In the genomic region with DNA sequence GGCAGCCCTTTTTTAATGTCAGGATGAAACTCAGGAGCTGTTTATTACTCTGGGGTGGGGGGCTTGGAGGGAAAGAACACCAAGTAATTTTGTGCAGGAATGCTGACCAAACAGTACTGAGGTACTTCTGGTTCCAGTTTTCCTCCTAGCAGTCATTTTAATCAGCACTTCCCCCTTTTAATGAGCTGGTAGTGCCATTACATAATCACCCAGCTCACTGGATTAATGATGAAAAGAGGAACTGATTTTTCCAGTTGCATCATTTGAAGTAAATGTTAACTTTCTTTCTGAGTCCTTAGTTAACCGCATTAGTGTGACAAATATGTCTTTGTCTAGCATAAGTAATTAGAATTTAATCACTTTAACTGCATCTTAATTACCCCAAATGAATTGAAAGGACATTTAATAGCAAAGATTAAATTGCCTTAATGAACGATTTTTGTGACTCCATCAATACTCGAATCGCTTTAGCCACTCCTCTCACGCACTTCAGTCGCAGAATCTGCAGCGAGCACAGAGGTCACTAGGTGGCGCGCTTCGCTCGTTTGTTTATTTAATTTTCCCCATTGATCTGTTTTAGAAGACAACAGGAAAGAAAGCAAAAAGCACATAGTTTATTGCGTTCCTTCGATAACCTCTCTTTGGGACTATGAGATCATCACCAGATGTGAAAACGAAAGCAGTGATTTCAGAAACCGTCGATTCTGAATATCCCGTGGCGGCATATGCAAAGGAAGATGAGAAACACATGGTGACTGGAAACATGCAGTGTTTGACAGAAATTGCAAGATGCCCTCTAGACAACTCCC, we compare ENCODE assay signal across 8 cellular contexts. TPM values are rescaled to one million over a fixed set of nuclear protein-coding genes. Genes with fewer than 3 reads are reported as not detected.
A peak's percentile ranks its signal among the peaks of the same experiment; 100 is the strongest.
DNase-seq lines count a peak whose midpoint lies in the region; ATAC-seq and TF ChIP-seq lines count a peak whose summit lies in the region.

No MANE protein-coding gene starts in this region.

- TF ChIP-seq CTCF in LNCAP (IDR thresholded peaks at IDR 0.05) (peak; percentile 97), SU-DHL-6 (IDR thresholded peaks at IDR 0.05; ENCODE audit: insufficient read depth, low read length, poor library complexity, severe bottlenecking) (peak; percentile 95), heart right ventricle (IDR thresholded peaks at IDR 0.05) (peak; percentile 64 to 92 (median 85)), gastrocnemius medialis (IDR thresholded peaks at IDR 0.05 in 4 of 5, conservative IDR thresholded peaks at IDR 0.05 in 1 of 5) (peak; percentile 37 to 88 (median 69))

- H2AFZ ChIP-seq in SU-DHL-6 (ENCODE audit: low read depth, low read length, severe bottlenecking) = no peak overlapping the region

- 5 to 7% methylated on average over 18 of the region's 18 CpGs for WGBS in heart right ventricle, 2 donors

- H3F3A ChIP-seq in SU-DHL-6 (ENCODE audit: insufficient read depth) = no peaks in the 10 kb centered on the region

- no peaks in the 10 kb centered on the region for H3K9me2 ChIP-seq in SU-DHL-6 (replicated peaks; ENCODE audit: insufficient read depth, low read length)

- in situ Hi-C loops in gastrocnemius medialis (cut with MboI; ENCODE audit: low sequenced_read_pairs in 4 of 4) = loop anchor here in 2 of 4 donors (25.0 kb wide), 1 partner anchor 932 kb away; no protein-coding TSS in a partner anchor

- H4K20me1 ChIP-seq in SU-DHL-6 (ENCODE audit: low read depth, low read length) = no peaks in the 10 kb centered on the region

- no peaks in the 10 kb centered on the region for H3K79me2 ChIP-seq in SU-DHL-6 (ENCODE audit: insufficient read depth, low read length)

- intact Hi-C loops in heart right ventricle (cut with DNase I) (loop anchor here in 7 of 10 donors (2.0 to 10.0 kb wide), 5 partner anchors 414 to 937 kb away; no protein-coding TSS in a partner anchor), gastrocnemius medialis (cut with DNase I; ENCODE audit: low total_unique reads) (loop anchor here (5.0 kb wide), 1 partner anchor 937 kb away; no protein-coding TSS in a partner anchor)

- no peaks in the 10 kb centered on the region for H3K27me3 ChIP-seq in SU-DHL-6 (ENCODE audit: low read length)
- peaks cover 18 to 98% (median 94%) of the 10 kb centered on the region in 7 donors for H3K27me3 ChIP-seq in heart right ventricle
- peaks cover 67 to 85% (median 78%) of the 10 kb centered on the region in 3 donors for H3K27me3 ChIP-seq in gastrocnemius medialis

- H3K9ac ChIP-seq in SU-DHL-6 (ENCODE audit: low read length) = no peak overlapping the region

- peaks cover 3 to 38% (median 21%) of the 10 kb centered on the region in 9 donors for H3K4me1 ChIP-seq in heart right ventricle
- peaks cover 4 to 15% of the 10 kb centered on the region in 2 donors for H3K4me1 ChIP-seq in gastrocnemius medialis

- ATAC-seq in GM21825 (IDR thresholded peaks at IDR 0.05; ENCODE audit: unreplicated experiment) = peak; percentile 68
- ATAC-seq in heart right ventricle = peak in 4 of 8 donors; percentile 57 to 73 (median 62)
- peak in 1 of 2 donors; percentile 48 for ATAC-seq in gastrocnemius medialis
- no peak for ATAC-seq in HG03097 (IDR thresholded peaks at IDR 0.05; ENCODE audit: low FRiP score, unreplicated experiment)

- TF ChIP-seq POLR2A in gastrocnemius medialis (IDR thresholded peaks at IDR 0.05) = no peak

- H3K4me3 ChIP-seq in SU-DHL-6 (ENCODE audit: insufficient read depth, low read length, poor library complexity, severe bottlenecking) (no peak overlapping the region), heart right ventricle (peak overlapping the region in 5 of 10 donors; percentile 18 to 31 (median 27)), gastrocnemius medialis (peak overlapping the region in 1 of 4 donors; percentile 40)

- no peak overlapping the region for H3K27ac ChIP-seq in SU-DHL-6 (ENCODE audit: low read depth, low read length)
- H3K27ac ChIP-seq in heart right ventricle = peak overlapping the region in 1 of 10 donors; percentile 31
- no peak overlapping the region for H3K27ac ChIP-seq in gastrocnemius medialis

- no peaks in the 10 kb centered on the region for H3K9me3 ChIP-seq in SU-DHL-6 (ENCODE audit: insufficient read depth, low read length)
- H3K9me3 ChIP-seq in heart right ventricle = no peaks in the 10 kb centered on the region
- no peaks in the 10 kb centered on the region for H3K9me3 ChIP-seq in gastrocnemius medialis

- peak overlapping the region; percentile 19 for H3K4me2 ChIP-seq in SU-DHL-6 (ENCODE audit: low read depth, low read length, poor library complexity, severe bottlenecking)

- H3K36me3 ChIP-seq in SU-DHL-6 (ENCODE audit: low read length) (no peaks in the 10 kb centered on the region), heart right ventricle (no peaks in the 10 kb centered on the region), gastrocnemius medialis (no peaks in the 10 kb centered on the region)

- DNase-seq in GM04504 (ENCODE audit: low read depth) = peak; percentile 24
- DNase-seq in activated naive CD8-positive, alpha-beta T cell treated with anti-CD3 and anti-CD28 coated beads, Interleukin-2, amount 50 U/mL, for 16 hours (ENCODE audit: low read depth, low spot score) = peak; percentile 40
- peak; percentile 45 to 57 for DNase-seq in heart right ventricle
- no peak for DNase-seq in gastrocnemius medialis

RNA-seq across cellular contexts. Expression of gene ONECUT1, which starts 9.8 kb away (rescaled TPM):
- total RNA-seq in heart right ventricle = under 1 TPM in 1 of 10 donors, not detected in 9; 0.20 TPM
- not detected for polyA plus RNA-seq in heart right ventricle
- total RNA-seq in gastrocnemius medialis = not detected

Comparison
In these comparisons a context has a peak if more than half of its experiments do, and no peak if none do; other contexts are left out.
1. DNase-seq: peak in GM04504 (single experiment), activated naive CD8-positive, alpha-beta T cell treated with anti-CD3 and anti-CD28 coated beads, Interleukin-2, amount 50 U/mL, for 16 hours (single experiment) and heart right ventricle (2 of 2); none in gastrocnemius medialis (0 of 2).
2. Peak in every context shown above with its lines, with median percentiles within 50 percentile points of each other: CTCF ChIP-seq.